Comparison of ENCODE assay signal across 16 cellular contexts in the genomic region with DNA sequence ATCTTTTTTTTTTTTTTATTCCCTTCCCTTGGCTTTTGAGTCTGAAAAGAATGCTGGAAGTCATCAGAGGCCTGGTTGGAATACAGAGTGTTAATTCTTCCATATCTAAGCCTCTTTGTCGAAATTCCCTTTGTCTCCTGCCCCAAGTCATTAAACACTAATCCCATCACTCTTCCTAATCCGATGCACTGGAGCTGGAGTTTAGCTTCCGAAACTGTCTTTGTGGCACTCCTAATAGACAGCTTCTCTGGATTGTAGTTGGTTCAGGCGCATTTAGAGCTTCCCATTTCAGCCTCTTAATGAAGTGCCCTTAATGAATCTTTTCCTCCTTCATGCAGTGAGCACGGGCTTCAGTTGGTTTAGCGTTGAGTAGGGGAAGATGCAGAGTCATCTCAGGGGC.
A peak's percentile ranks its signal among the peaks of the same experiment; 100 is the strongest.
DNase-seq lines count a peak whose midpoint lies in the region; ATAC-seq and TF ChIP-seq lines count a peak whose summit lies in the region.
"Had no signal": no experiment of that assay in that cellular context is flagged by ENCODE, and none has a peak within 500 bp of the region (broad histone marks: within the 10 kb centered on the region; RNA-seq: fewer than 3 reads in every experiment).

No MANE protein-coding gene starts in this region.

- H4K8ac ChIP-seq in mesenchymal stem cell (ENCODE audit: low read length): no peak overlapping the region

- no peak overlapping the region for H3K18ac ChIP-seq in mesenchymal stem cell (ENCODE audit: low read depth in 1 of 2, low read length in 2 of 2)

- H3K9ac ChIP-seq in mesenchymal stem cell (ENCODE audit: low read length): no peak overlapping the region
- H3K9ac ChIP-seq: BLaER1 had no signal

- 65% methylated on average over 5 of the region's 6 CpGs for WGBS in mesenchymal stem cell

- POLR2A ChIA-PET in activated CD4-positive, alpha-beta T cell treated with anti-CD3 and anti-CD28 coated beads for 36 hours (lab: Charles Lee): no interaction called here

- no peaks in the 10 kb centered on the region for H3K27me3 Mint-ChIP-seq in activated CD4-positive, alpha-beta T cell treated with anti-CD3 and anti-CD28 coated beads for 36 hours
- no peaks in the 10 kb centered on the region for H3K27me3 Mint-ChIP-seq in activated naive CD8-positive, alpha-beta T cell treated with anti-CD3 and anti-CD28 coated beads for 36 hours
- H3K27me3 Mint-ChIP-seq: CD4-positive, alpha-beta T cell; IgD-negative memory B cell had no signal

- no peaks in the 10 kb centered on the region for H3K36me3 ChIP-seq in mesenchymal stem cell (ENCODE audit: control insufficient read depth in 1 of 2, insufficient read depth in 2 of 2, low read depth in 1 of 2, low read length in 2 of 2)
- H3K36me3 ChIP-seq: BLaER1 had no signal

- H3K4me1 ChIP-seq in mesenchymal stem cell (ENCODE audit: control insufficient read depth, insufficient read depth, low read depth, low read length): no peaks in the 10 kb centered on the region
- H3K4me1 ChIP-seq: BLaER1 had no signal

- no peak for ATAC-seq in activated CD4-positive, alpha-beta T cell treated with anti-CD3 and anti-CD28 coated beads for 36 hours
- ATAC-seq: Right ventricle myocardium inferior had no signal

- no peak overlapping the region for H3K14ac ChIP-seq in mesenchymal stem cell (ENCODE audit: low read length in 2 of 2)

- H2AFZ ChIP-seq in mesenchymal stem cell (ENCODE audit: low read depth, low read length): no peak overlapping the region

- no peaks in the 10 kb centered on the region for H3K36me3 Mint-ChIP-seq in activated CD4-positive, alpha-beta T cell treated with anti-CD3 and anti-CD28 coated beads for 36 hours (ENCODE audit: low read depth)
- H3K36me3 Mint-ChIP-seq in activated naive CD8-positive, alpha-beta T cell treated with anti-CD3 and anti-CD28 coated beads for 36 hours: no peaks in the 10 kb centered on the region
- H3K36me3 Mint-ChIP-seq: IgD-negative memory B cell had no signal

- no peak overlapping the region for H3K23ac ChIP-seq in mesenchymal stem cell (ENCODE audit: low read length in 2 of 2)

- no peak overlapping the region for H2AK5ac ChIP-seq in mesenchymal stem cell (ENCODE audit: low read length, severe bottlenecking)

- H2BK12ac ChIP-seq in mesenchymal stem cell (ENCODE audit: low read length in 2 of 2): no peak overlapping the region

- no peak for TF ChIP-seq CTCF in retinal pigment epithelial cell (conservative IDR thresholded peaks at IDR 0.05; ENCODE audit: low read depth, low read length)

- peaks cover 1% of the 10 kb centered on the region for H3K9me3 Mint-ChIP-seq in activated CD4-positive, alpha-beta T cell treated with anti-CD3 and anti-CD28 coated beads for 36 hours (ENCODE audit: low read depth)
- H3K9me3 Mint-ChIP-seq in activated naive CD8-positive, alpha-beta T cell treated with anti-CD3 and anti-CD28 coated beads for 36 hours: no peaks in the 10 kb centered on the region

- H3K4me2 ChIP-seq in mesenchymal stem cell (ENCODE audit: low read length, poor library complexity, severe bottlenecking): no peak overlapping the region
- H3K4me2 ChIP-seq: BLaER1 had no signal

- H3K9me3 ChIP-seq in mesenchymal stem cell (ENCODE audit: control insufficient read depth, low read length): no peaks in the 10 kb centered on the region
- H3K9me3 ChIP-seq: BLaER1 had no signal

- H2BK5ac ChIP-seq in mesenchymal stem cell (ENCODE audit: low read depth, low read length, poor library complexity, severe bottlenecking): no peak overlapping the region

- H2BK120ac ChIP-seq in mesenchymal stem cell (ENCODE audit: low read depth, low read length): peak overlapping the region; percentile 5

- H3K27ac Mint-ChIP-seq in activated CD4-positive, alpha-beta T cell treated with anti-CD3 and anti-CD28 coated beads for 36 hours: no peak overlapping the region
- no peak overlapping the region for H3K27ac Mint-ChIP-seq in activated naive CD8-positive, alpha-beta T cell treated with anti-CD3 and anti-CD28 coated beads for 36 hours
- H3K27ac Mint-ChIP-seq: CD4-positive, alpha-beta T cell; IgD-negative memory B cell had no signal

- no peaks in the 10 kb centered on the region for H3K79me1 ChIP-seq in mesenchymal stem cell (replicated peaks; ENCODE audit: low read length, poor library complexity, severe bottlenecking)

- H3K4me3 ChIP-seq in mesenchymal stem cell (ENCODE audit: insufficient read depth in 1 of 2, low read depth in 1 of 2, low read length in 2 of 2): no peak overlapping the region
- H3K4me3 ChIP-seq in retinal pigment epithelial cell (ENCODE audit: low read length): no peak overlapping the region
- H3K4me3 ChIP-seq: BLaER1 had no signal

- H3K4me3 Mint-ChIP-seq in activated CD4-positive, alpha-beta T cell treated with anti-CD3 and anti-CD28 coated beads for 36 hours: no peak overlapping the region
- no peak overlapping the region for H3K4me3 Mint-ChIP-seq in activated naive CD8-positive, alpha-beta T cell treated with anti-CD3 and anti-CD28 coated beads for 36 hours
- H3K4me3 Mint-ChIP-seq: CD4-positive, alpha-beta T cell; IgD-negative memory B cell had no signal

- H4K91ac ChIP-seq in mesenchymal stem cell (ENCODE audit: low read length): no peak overlapping the region

- intact Hi-C loops in activated CD4-positive, alpha-beta T cell treated with anti-CD3 and anti-CD28 coated beads for 36 hours (cut with DNase I, micrococcal nuclease): no loop called here

- CTCF ChIA-PET in activated CD4-positive, alpha-beta T cell treated with anti-CD3 and anti-CD28 coated beads for 36 hours (lab: Charles Lee): no interaction called here

- peak; percentile 76 for DNase-seq in DMS79 treated with DMSO at 0.1 percent for 48 hours (lab: John Stamatoyannopoulos, UW)
- DNase-seq in NCI-H82 treated with DMSO at 0.1 percent for 48 hours (lab: John Stamatoyannopoulos, UW; ENCODE audit: unreplicated experiment): peak; percentile 97
- DNase-seq in mesenchymal stem cell: no peak
- DNase-seq in retinal pigment epithelial cell (ENCODE audit: low read depth): peak; percentile 12
- no peak for DNase-seq in activated CD4-positive, alpha-beta T cell treated with anti-CD3 and anti-CD28 coated beads for 36 hours
- no peak for DNase-seq in stimulated activated CD4-positive, alpha-beta T cell treated with anti-CD3 and anti-CD28 coated beads, Interleukin-4, amount 100 ng/mL, for 24 hours
- DNase-seq in activated naive CD8-positive, alpha-beta T cell treated with anti-CD3 and anti-CD28 coated beads for 36 hours: no peak
- DNase-seq: ACHN; CD4-positive, alpha-beta T cell; COR-L47; MV-4-11; NCI-H1694; NCI-H2081 treated with DMSO at 0.1 percent for 48 hours had no signal

- H3K4me1 Mint-ChIP-seq in activated CD4-positive, alpha-beta T cell treated with anti-CD3 and anti-CD28 coated beads for 36 hours: no peaks in the 10 kb centered on the region
- no peaks in the 10 kb centered on the region for H3K4me1 Mint-ChIP-seq in activated naive CD8-positive, alpha-beta T cell treated with anti-CD3 and anti-CD28 coated beads for 36 hours
- H3K4me1 Mint-ChIP-seq: IgD-negative memory B cell had no signal

- H3K27ac ChIP-seq in mesenchymal stem cell (ENCODE audit: low read length, poor library complexity, severe bottlenecking): no peak overlapping the region
- H3K27ac ChIP-seq: BLaER1 had no signal

- no peak overlapping the region for H2BK15ac ChIP-seq in mesenchymal stem cell (ENCODE audit: low read depth, poor library complexity, severe bottlenecking)

- H3K27me3 ChIP-seq in mesenchymal stem cell (ENCODE audit: control insufficient read depth in 1 of 2, insufficient read depth in 1 of 2, low read length in 2 of 2): peaks cover 14 to 54% of the 10 kb centered on the region in 2 experiments
- H3K27me3 ChIP-seq: BLaER1 had no signal

- H3K4ac ChIP-seq in mesenchymal stem cell (ENCODE audit: low read depth in 1 of 2, low read length in 2 of 2): no peak overlapping the region

Comparison
In these comparisons a context has a peak if more than half of its experiments do, and no peak if none do; other contexts are left out.
1. DNase-seq: peak in DMS79 treated with DMSO at 0.1 percent for 48 hours (single experiment), NCI-H82 treated with DMSO at 0.1 percent for 48 hours (single experiment) and retinal pigment epithelial cell (single experiment); none in mesenchymal stem cell (single experiment), activated CD4-positive, alpha-beta T cell treated with anti-CD3 and anti-CD28 coated beads for 36 hours (single experiment), stimulated activated CD4-positive, alpha-beta T cell treated with anti-CD3 and anti-CD28 coated beads, Interleukin-4, amount 100 ng/mL, for 24 hours (single experiment) and activated naive CD8-positive, alpha-beta T cell treated with anti-CD3 and anti-CD28 coated beads for 36 hours (single experiment).